Comparison of ENCODE assay signal across 20 cellular contexts in genomic region chr1:17655922-17656321, GRCh38.
DNase-seq lines count a peak whose midpoint lies in the region; ATAC-seq, FAIRE-seq and TF ChIP-seq lines count a peak whose summit lies in the region.
"Had no signal": no experiment of that assay in that cellular context is flagged by ENCODE, and none has a peak within 500 bp of the region (broad histone marks: within the 10 kb centered on the region; RNA-seq: fewer than 3 reads in every experiment).

No MANE protein-coding gene starts in this region.

- 89% methylated on average over 3 of the region's 15 CpGs for WGBS in HepG2 (ENCODE audit: low lambda C conversion rate)
- no CpG with 5 or more reads among the region's 15 CpGs for WGBS in right lobe of liver (ENCODE audit: insufficient coverage, low coverage, low lambda C conversion rate, missing lambda C conversion rate)
- 89 to 91% (median 90%) methylated on average over 15 of the region's 15 CpGs for WGBS in small intestine, 3 donors

- H3K79me2 ChIP-seq in HepG2 (ENCODE audit: insufficient read depth, low read length): no peaks in the 10 kb centered on the region

- TF ChIP-seq EP300 in HepG2 (IDR thresholded peaks at IDR 0.05; ENCODE audit: low read depth in 2 of 2, low read length in 2 of 2) (no peak), HepG2 (CRISPR knock-in tag; IDR thresholded peaks at IDR 0.05; ENCODE audit: borderline replicate concordance) (no peak)

- ATAC-seq in HepG2 (no peak), right lobe of liver (no peak), GM18519 (IDR thresholded peaks at IDR 0.05; ENCODE audit: low FRiP score, unreplicated experiment) (no peak)
- ATAC-seq: A549; CD8-positive, alpha-beta T cell had no signal

- no peak for DNase-seq in HepG2 (ENCODE audit: low spot score)
- DNase-seq in right lobe of liver: no peak
- DNase-seq in left kidney (ENCODE audit: low read depth, low spot score): peak; percentile 19
- DNase-seq in small intestine: no peak
- DNase-seq: AML-193; Caco-2; Calu3; CD4-positive, alpha-beta T cell; CD8-positive, alpha-beta T cell; DMS79 treated with DMSO at 0.1 percent for 48 hours; GF-D8 had no signal

- in situ Hi-C loops in HepG2 (cut with HindIII; ENCODE audit: extremely low pct_ligation_motif_present, low pct_unique_long_range_greater_than_20kb): no loop called here

- H3K9ac ChIP-seq in HepG2 (ENCODE audit: insufficient read depth, low read depth, low read length): no peak overlapping the region

- CTCF ChIA-PET in HepG2 (lab: Yijun Ruan, JAX; ENCODE audit: low intra/inter-chr PET ratio, low total read pairs): no interaction called here

- H3K36me3 ChIP-seq in HepG2 (replicated peaks in 1 of 2; ENCODE audit: control insufficient read depth in 1 of 2, insufficient read depth in 2 of 2, low read length in 2 of 2) (peaks cover 65 to 98% of the 10 kb centered on the region in 2 experiments), right lobe of liver (peaks cover 0 to 98% (median 43%) of the 10 kb centered on the region in 4 donors), small intestine (ENCODE audit: control insufficient read depth in 2 of 2, insufficient read depth in 2 of 2, low read length in 2 of 2) (peaks cover 0 to 8% of the 10 kb centered on the region in 2 donors)

- H3K27ac ChIP-seq in HepG2 (ENCODE audit: extremely low read length, insufficient read depth, low read length): no peak overlapping the region
- H3K27ac ChIP-seq in right lobe of liver: no peak overlapping the region
- no peak overlapping the region for H3K27ac ChIP-seq in small intestine (ENCODE audit: low read depth in 1 of 2, low read length in 1 of 2)
- H3K27ac ChIP-seq: 22Rv1, A549, C4-2B had no signal

- POLR2A ChIA-PET in HepG2 (lab: Yijun Ruan, JAX): no interaction called here

- H3K4me2 ChIP-seq in HepG2 (ENCODE audit: low read depth, low read length): no peak overlapping the region
- H3K4me2 ChIP-seq: A549 had no signal

- no peak for TF ChIP-seq CTCF in HepG2 (CRISPR knock-in tag; IDR thresholded peaks at IDR 0.05)
- no peak for TF ChIP-seq CTCF in right lobe of liver (IDR thresholded peaks at IDR 0.05)

- H3K27me3 ChIP-seq in HepG2 (ENCODE audit: control insufficient read depth in 1 of 2, insufficient read depth in 2 of 2, low read length in 2 of 2) (no peaks in the 10 kb centered on the region), right lobe of liver (no peaks in the 10 kb centered on the region), small intestine (ENCODE audit: control insufficient read depth in 2 of 2, insufficient read depth in 2 of 2, low read length in 2 of 2) (no peaks in the 10 kb centered on the region)
- H3K27me3 ChIP-seq: BLaER1 treated with 17β-estradiol and CSF1 and Interleukin-3, amounts not matched to agents 10 nM and 100 nM had no signal

- H2AFZ ChIP-seq in HepG2 (ENCODE audit: low read length): no peak overlapping the region

- no peak for FAIRE-seq in HepG2 (lab: Jason Lieb, UNC)
- no peak for FAIRE-seq in small intestine (lab: Jason Lieb, UNC)
- FAIRE-seq: A549, D721Med, G401.6, GM12891, GM19239 had no signal

- H3K4me1 ChIP-seq in HepG2 (ENCODE audit: insufficient read depth, low read length) (no peaks in the 10 kb centered on the region), right lobe of liver (no peaks in the 10 kb centered on the region), small intestine (ENCODE audit: control insufficient read depth in 2 of 2, insufficient read depth in 1 of 2, low read depth in 1 of 2, low read length in 1 of 2) (no peaks in the 10 kb centered on the region)
- H3K4me1 ChIP-seq: A549, Caco-2 had no signal

- TF ChIP-seq RAD21 in HepG2 (CRISPR knock-in tag; IDR thresholded peaks at IDR 0.05): no peak

- BruUV-seq in HepG2 (replicated peaks; lab: Mats Ljungman, UMichigan): no TSS peak

- no peaks in the 10 kb centered on the region for H3K9me3 ChIP-seq in HepG2 (ENCODE audit: low read length)
- no peaks in the 10 kb centered on the region for H3K9me3 ChIP-seq in right lobe of liver
- no peaks in the 10 kb centered on the region for H3K9me3 ChIP-seq in small intestine (ENCODE audit: control insufficient read depth, low read depth)
- H3K9me3 ChIP-seq: A549; BLaER1 treated with 17β-estradiol and CSF1 and Interleukin-3, amounts not matched to agents 10 nM and 100 nM; Caco-2 had no signal

- no peak for TF ChIP-seq POLR2A in HepG2 (IDR thresholded peaks at IDR 0.05; ENCODE audit: insufficient read depth in 1 of 2, low read depth in 2 of 2, low read length in 2 of 2)
- no peak for TF ChIP-seq POLR2A in right lobe of liver (IDR thresholded peaks at IDR 0.05)

- H3K4me3 ChIP-seq in HepG2 (replicated peaks in 1 of 3; ENCODE audit: insufficient read depth in 1 of 3, low read depth in 2 of 3, low read length in 3 of 3) (no peak overlapping the region), right lobe of liver (no peak overlapping the region), small intestine (ENCODE audit: low read depth in 1 of 2, low read length in 2 of 2) (no peak overlapping the region)
- H3K4me3 ChIP-seq: A549; BLaER1 treated with 17β-estradiol and CSF1 and Interleukin-3, amounts not matched to agents 10 nM and 100 nM had no signal

- H4K20me1 ChIP-seq in HepG2 (ENCODE audit: insufficient read depth, low read length): peaks cover 27% of the 10 kb centered on the region; the same call in 1 of the 2 replicates

- intact Hi-C loops in HepG2 (cut with micrococcal nuclease; ENCODE audit: unreplicated experiment): no loop called here
- intact Hi-C loops in right lobe of liver (cut with DNase I): no loop called here

TF ChIP-seq in HepG2, 621 proteins besides CTCF, POLR2A, EP300 and RAD21:
- TF ChIP-seq AGO2 (optimal IDR thresholded peaks at IDR 0.05; ENCODE audit: low read depth, low read length) (peak; percentile 67), ZNF337 (CRISPR knock-in tag; IDR thresholded peaks at IDR 0.05; ENCODE audit: borderline replicate concordance, low read depth) (no peak)
